In the genomic region with DNA sequence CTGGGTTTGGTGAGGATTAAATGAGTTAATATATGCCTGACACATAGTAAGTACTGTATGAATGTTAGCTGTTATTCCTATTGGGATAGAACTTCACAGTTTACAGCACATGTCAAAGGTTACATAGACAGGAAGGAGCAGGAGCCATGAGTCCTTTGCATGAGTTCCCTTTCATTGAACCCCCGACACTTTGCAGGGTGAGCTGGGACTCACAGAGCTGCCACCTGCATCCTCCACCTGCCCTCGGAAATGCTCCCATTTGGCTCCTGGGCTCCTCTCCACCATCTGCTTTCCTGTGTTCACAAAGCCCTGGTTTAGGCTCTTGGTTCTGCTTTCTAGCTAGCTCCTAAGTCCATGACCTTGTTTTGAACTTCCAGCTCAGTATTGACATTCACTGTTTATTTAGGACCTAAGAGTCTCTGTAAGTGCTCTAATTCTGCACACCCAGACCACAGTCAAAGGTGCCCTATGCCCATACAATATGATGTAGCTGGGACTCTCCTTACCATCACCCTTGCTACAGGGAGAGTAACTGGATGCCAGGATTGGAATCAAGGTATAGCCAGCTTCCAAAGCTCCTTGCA, we compare ENCODE assay signal across 28 cellular contexts.
DNase-seq lines count a peak whose midpoint lies in the region; ATAC-seq and TF ChIP-seq lines count a peak whose summit lies in the region.
"Had no signal": no experiment of that assay in that cellular context is flagged by ENCODE, and none has a peak within 500 bp of the region (broad histone marks: within the 10 kb centered on the region; RNA-seq: fewer than 3 reads in every experiment).

No MANE protein-coding gene starts in this region.

- H3K27ac ChIP-seq in gastroesophageal sphincter, result no peak overlapping the region
- H3K27ac ChIP-seq: A549, colonic mucosa, transverse colon had no signal

- CTCF ChIA-PET in Calu3 (lab: Charles Lee), result no interaction called here

- TF ChIP-seq POLR2A in gastroesophageal sphincter (IDR thresholded peaks at IDR 0.05), result no peak

- no peak for DNase-seq in stimulated activated naive CD8-positive, alpha-beta T cell treated with anti-CD3 and anti-CD28 coated beads, Interleukin-15, Interleukin-2, amounts not matched to agents 100 U/mL and 50 U/mL, for 24 hours
- DNase-seq in NCI-H510A treated with DMSO at 0.1 percent for 48 hours (lab: John Stamatoyannopoulos, UW) (peak; percentile 96), T-helper 1 cell (no peak), GM19238 (ENCODE audit: insufficient read length, low spot score) (no peak), Calu3 (no peak), nucleus accumbens (lab: John Stamatoyannopoulos, UW) (no peak)
- DNase-seq: activated B cell treated with CpG ODN at 0.5 μM for 24 hours; activated CD4-positive, alpha-beta memory T cell treated with anti-CD3 and anti-CD28 coated beads for 36 hours; activated effector memory CD4-positive, alpha-beta T cell treated with anti-CD3 and anti-CD28 coated beads, Interleukin-2, amount 50 U/mL, for 16 hours; colonic mucosa; EL; glutamatergic neuron; left cardiac atrium; naive thymus-derived CD8-positive, alpha-beta T cell; NCI-H446 treated with DMSO at 0.1 percent for 48 hours; retina; spleen; stimulated activated CD4-positive, alpha-beta T cell treated with anti-CD3 and anti-CD28 coated beads, Interleukin-4, amount 100 ng/mL, for 24 hours; stimulated activated naive CD8-positive, alpha-beta T cell treated with anti-CD3 and anti-CD28 coated beads, Interleukin-15, amount 100 ng/mL, for 72 hours; T1000; transverse colon had no signal

- ATAC-seq in stimulated activated naive CD8-positive, alpha-beta T cell treated with anti-CD3 and anti-CD28 coated beads, Interleukin-15, Interleukin-2, amounts not matched to agents 100 U/mL and 50 U/mL, for 24 hours, result no peak
- peak; percentile 27 for ATAC-seq in gastroesophageal sphincter
- ATAC-seq: A549; GM23338; left cardiac atrium; naive thymus-derived CD8-positive, alpha-beta T cell; stimulated activated naive CD8-positive, alpha-beta T cell treated with anti-CD3 and anti-CD28 coated beads, Interleukin-15, amount 100 ng/mL, for 72 hours had no signal

- H3K36me3 Mint-ChIP-seq in stimulated activated naive CD8-positive, alpha-beta T cell treated with anti-CD3 and anti-CD28 coated beads, Interleukin-15, Interleukin-2, amounts not matched to agents 100 ng/mL and 50 ng/mL, for 24 hours (ENCODE audit: low read depth), result no peaks in the 10 kb centered on the region
- no peaks in the 10 kb centered on the region for H3K36me3 Mint-ChIP-seq in Calu3 (ENCODE audit: insufficient read depth, unreplicated experiment)
- H3K36me3 Mint-ChIP-seq: activated CD4-positive, alpha-beta memory T cell treated with anti-CD3 and anti-CD28 coated beads for 36 hours; brain; mesothelial cell of epicardium; naive thymus-derived CD8-positive, alpha-beta T cell had no signal

- H3K9me3 ChIP-seq in gastroesophageal sphincter, result no peaks in the 10 kb centered on the region
- H3K9me3 ChIP-seq: A549, colonic mucosa, spleen, transverse colon had no signal

- H3K4me1 Mint-ChIP-seq in stimulated activated naive CD8-positive, alpha-beta T cell treated with anti-CD3 and anti-CD28 coated beads, Interleukin-15, Interleukin-2, amounts not matched to agents 100 ng/mL and 50 ng/mL, for 24 hours (ENCODE audit: low read depth), result peaks cover 15% of the 10 kb centered on the region
- no peaks in the 10 kb centered on the region for H3K4me1 Mint-ChIP-seq in Calu3 (ENCODE audit: low read depth, unreplicated experiment)
- H3K4me1 Mint-ChIP-seq: activated B cell treated with CpG ODN at 0.5 μM for 24 hours; B cell; GM23338; naive thymus-derived CD8-positive, alpha-beta T cell; stimulated activated naive CD8-positive, alpha-beta T cell treated with anti-CD3 and anti-CD28 coated beads, Interleukin-15, amount 100 ng/mL, for 72 hours had no signal

- H3K4me3 ChIP-seq in gastroesophageal sphincter, result no peak overlapping the region
- H3K4me3 ChIP-seq: A549, colonic mucosa, GM23338, spleen, transverse colon had no signal

- no peak for TF ChIP-seq EP300 in gastroesophageal sphincter (IDR thresholded peaks at IDR 0.05)

- H3K9me3 Mint-ChIP-seq in stimulated activated naive CD8-positive, alpha-beta T cell treated with anti-CD3 and anti-CD28 coated beads, Interleukin-15, Interleukin-2, amounts not matched to agents 100 ng/mL and 50 ng/mL, for 24 hours, result no peaks in the 10 kb centered on the region
- no peaks in the 10 kb centered on the region for H3K9me3 Mint-ChIP-seq in Calu3 (ENCODE audit: low read depth, unreplicated experiment)
- H3K9me3 Mint-ChIP-seq: activated B cell treated with CpG ODN at 0.5 μM for 24 hours; activated CD4-positive, alpha-beta memory T cell treated with anti-CD3 and anti-CD28 coated beads for 36 hours; brain; GM23338; mesothelial cell of epicardium; naive thymus-derived CD8-positive, alpha-beta T cell; stimulated activated naive CD8-positive, alpha-beta T cell treated with anti-CD3 and anti-CD28 coated beads, Interleukin-15, amount 100 ng/mL, for 72 hours had no signal

- H3K27ac Mint-ChIP-seq in stimulated activated naive CD8-positive, alpha-beta T cell treated with anti-CD3 and anti-CD28 coated beads, Interleukin-15, Interleukin-2, amounts not matched to agents 100 ng/mL and 50 ng/mL, for 24 hours, result peak overlapping the region; percentile 46
- H3K27ac Mint-ChIP-seq in Calu3 (ENCODE audit: unreplicated experiment), result no peak overlapping the region
- H3K27ac Mint-ChIP-seq: activated B cell treated with CpG ODN at 0.5 μM for 24 hours; activated CD4-positive, alpha-beta memory T cell treated with anti-CD3 and anti-CD28 coated beads for 36 hours; B cell; brain; GM23338; mesothelial cell of epicardium; stimulated activated naive CD8-positive, alpha-beta T cell treated with anti-CD3 and anti-CD28 coated beads, Interleukin-15, amount 100 ng/mL, for 72 hours had no signal

- no peak overlapping the region for H3K4me3 Mint-ChIP-seq in stimulated activated naive CD8-positive, alpha-beta T cell treated with anti-CD3 and anti-CD28 coated beads, Interleukin-15, Interleukin-2, amounts not matched to agents 100 ng/mL and 50 ng/mL, for 24 hours
- no peak overlapping the region for H3K4me3 Mint-ChIP-seq in Calu3 (ENCODE audit: low read depth, unreplicated experiment)
- H3K4me3 Mint-ChIP-seq: activated B cell treated with CpG ODN at 0.5 μM for 24 hours; activated CD4-positive, alpha-beta memory T cell treated with anti-CD3 and anti-CD28 coated beads for 36 hours; B cell; brain; GM23338; mesothelial cell of epicardium; naive thymus-derived CD8-positive, alpha-beta T cell; stimulated activated naive CD8-positive, alpha-beta T cell treated with anti-CD3 and anti-CD28 coated beads, Interleukin-15, amount 100 ng/mL, for 72 hours had no signal

- H3K27me3 ChIP-seq in gastroesophageal sphincter, result no peaks in the 10 kb centered on the region
- H3K27me3 ChIP-seq: colonic mucosa, transverse colon had no signal

- TF ChIP-seq CTCF in gastroesophageal sphincter (IDR thresholded peaks at IDR 0.05) (no peak), Calu3 (IDR thresholded peaks at IDR 0.05; ENCODE audit: unreplicated experiment) (no peak)

- peaks cover 4% of the 10 kb centered on the region for H3K27me3 Mint-ChIP-seq in stimulated activated naive CD8-positive, alpha-beta T cell treated with anti-CD3 and anti-CD28 coated beads, Interleukin-15, Interleukin-2, amounts not matched to agents 100 ng/mL and 50 ng/mL, for 24 hours
- H3K27me3 Mint-ChIP-seq in Calu3 (ENCODE audit: unreplicated experiment), result no peaks in the 10 kb centered on the region
- H3K27me3 Mint-ChIP-seq: activated B cell treated with CpG ODN at 0.5 μM for 24 hours; stimulated activated naive CD8-positive, alpha-beta T cell treated with anti-CD3 and anti-CD28 coated beads, Interleukin-15, amount 100 ng/mL, for 72 hours had no signal

- H3K4me1 ChIP-seq in gastroesophageal sphincter, result peaks cover 0 to 9% (median 0%) of the 10 kb centered on the region in 3 donors
- H3K4me1 ChIP-seq: A549, colonic mucosa, transverse colon had no signal

- 100% methylated on average over 2 of the region's 2 CpGs for WGBS in gastroesophageal sphincter (ENCODE audit: low coverage in 1 of 2), 2 donors

- BruUV-seq in Calu3 (replicated peaks; lab: Mats Ljungman, UMichigan), result no TSS peak

- peaks cover 0 to 38% of the 10 kb centered on the region in 2 donors for H3K36me3 ChIP-seq in gastroesophageal sphincter
- H3K36me3 ChIP-seq: colonic mucosa, spleen, transverse colon had no signal

- intact Hi-C loops in Calu3 (cut with micrococcal nuclease; ENCODE audit: unreplicated experiment), result no loop called here
